11 cellular contexts compared by ENCODE assay signal in the genomic region with DNA sequence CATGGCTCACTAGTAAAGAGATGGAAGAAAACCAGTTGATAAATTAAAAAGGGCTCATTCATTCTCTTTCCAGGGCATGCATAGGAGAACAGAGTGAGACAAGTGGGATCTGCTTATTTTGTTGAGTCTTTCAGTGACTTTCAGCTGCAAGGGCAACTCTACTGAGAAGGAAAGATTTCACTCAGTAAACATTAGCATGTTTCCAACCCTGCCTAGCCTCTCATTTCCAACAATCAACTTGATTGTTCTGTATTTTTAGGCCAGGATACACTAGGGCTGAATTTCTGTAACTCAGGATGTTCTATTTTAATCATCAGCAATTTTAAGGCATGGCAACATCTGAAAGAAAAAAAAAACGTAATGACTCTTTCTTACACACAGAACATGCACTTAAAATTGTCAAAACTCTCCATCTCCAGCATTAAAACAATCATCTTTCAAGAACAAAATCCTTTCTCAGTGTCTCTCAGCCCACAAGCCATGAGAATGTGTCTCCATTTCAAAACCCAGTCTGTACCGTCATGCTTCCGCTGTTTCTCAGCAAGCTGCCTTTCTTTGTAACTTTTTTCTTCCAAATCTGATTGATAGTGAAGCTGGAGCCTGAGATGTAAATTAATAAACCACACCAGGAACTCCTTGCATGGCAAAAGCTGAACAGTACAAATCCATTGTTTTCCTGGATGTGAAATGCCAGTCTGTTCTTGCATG.
DNase-seq lines count a peak whose midpoint lies in the region; ATAC-seq and TF ChIP-seq lines count a peak whose summit lies in the region.
"Had no signal": no experiment of that assay in that cellular context is flagged by ENCODE, and none has a peak within 500 bp of the region (broad histone marks: within the 10 kb centered on the region; RNA-seq: fewer than 3 reads in every experiment).

No MANE protein-coding gene starts in this region.

- H3K4me2 ChIP-seq in HCT116 (ENCODE audit: low read length) = peak overlapping the region; percentile 20; the same call in 1 of the 2 replicates

- H2AFZ ChIP-seq in HCT116 (ENCODE audit: low read depth, low read length, poor library complexity, severe bottlenecking) = no peak overlapping the region

- H3K4me1 Mint-ChIP-seq in chondrocyte (ENCODE audit: low read depth) = peaks cover 44% of the 10 kb centered on the region
- peaks cover 31% of the 10 kb centered on the region for H3K4me1 Mint-ChIP-seq in neural crest cell
- peaks cover 17 to 61% (median 33%) of the 10 kb centered on the region in 7 donors for H3K4me1 Mint-ChIP-seq in naive thymus-derived CD4-positive, alpha-beta T cell

- ATAC-seq in HCT116 (no peak), GM21528 (IDR thresholded peaks at IDR 0.05; ENCODE audit: low FRiP score, unreplicated experiment) (no peak)
- no peak for ATAC-seq in naive thymus-derived CD4-positive, alpha-beta T cell

- no peak for DNase-seq in AG04450 (ENCODE audit: low read depth, low spot score)
- DNase-seq in HCT116 (ENCODE audit: low read depth, low spot score) = no peak
- DNase-seq in chondrocyte (ENCODE audit: low spot score) = no peak
- no peak for DNase-seq in neural crest cell (ENCODE audit: low read depth, low spot score)
- no peak for DNase-seq in naive thymus-derived CD4-positive, alpha-beta T cell
- no peak for DNase-seq in NCI-H1417 treated with DMSO at 0.1 percent for 48 hours (lab: John Stamatoyannopoulos, UW)
- DNase-seq in NCI-H524 (lab: John Stamatoyannopoulos, UW) = no peak
- DNase-seq: kidney glomerular epithelial cell, NCI-H1694, OCI-M1 had no signal

- no peak overlapping the region for H3K4me3 Mint-ChIP-seq in chondrocyte (ENCODE audit: unreplicated experiment)
- no peak overlapping the region for H3K4me3 Mint-ChIP-seq in neural crest cell
- H3K4me3 Mint-ChIP-seq in naive thymus-derived CD4-positive, alpha-beta T cell = no peak overlapping the region

- H3K27me3 Mint-ChIP-seq in chondrocyte (ENCODE audit: low read depth) = no peaks in the 10 kb centered on the region
- no peaks in the 10 kb centered on the region for H3K27me3 Mint-ChIP-seq in neural crest cell (ENCODE audit: low read depth)
- H3K27me3 Mint-ChIP-seq in naive thymus-derived CD4-positive, alpha-beta T cell = no peaks in the 10 kb centered on the region

- POLR2A ChIA-PET in AG04450 (lab: Yijun Ruan, JAX) = no interaction called here
- POLR2A ChIA-PET in HCT116 (lab: Charles Lee) = interaction anchor here (1.6 to 2.0 kb wide), 2 partner anchors 13 to 23 kb away, joined by 3 to 6 read pairs; no protein-coding TSS in a partner anchor
- POLR2A ChIA-PET in naive thymus-derived CD4-positive, alpha-beta T cell (lab: Charles Lee) = no interaction called here

- no peaks in the 10 kb centered on the region for H3K27me3 ChIP-seq in AG04450 (ENCODE audit: control insufficient read depth, insufficient read depth, low read length)
- H3K27me3 ChIP-seq in HCT116 (ENCODE audit: insufficient read depth, low read length) = no peaks in the 10 kb centered on the region
- H3K27me3 ChIP-seq in naive thymus-derived CD4-positive, alpha-beta T cell (ENCODE audit: control insufficient read depth in 2 of 2, insufficient read depth in 2 of 2, low read length in 2 of 2) = no peaks in the 10 kb centered on the region

- CTCF ChIA-PET in AG04450 (lab: Charles Lee) = interaction anchor here (1.1 to 3.2 kb wide), 3 partner anchors 15 to 159 kb away, joined by 4 to 17 read pairs (median 10); no protein-coding TSS in a partner anchor
- CTCF ChIA-PET in HCT116 (lab: Charles Lee) = interaction anchor here (1.6 kb wide), 1 partner anchor 16 kb away, joined by 6 read pairs; no protein-coding TSS in a partner anchor
- CTCF ChIA-PET in naive thymus-derived CD4-positive, alpha-beta T cell (lab: Charles Lee) = interaction anchor here (0.6 to 6.2 kb wide), 3 partner anchors 14 to 16 kb away, joined by 3 to 23 read pairs (median 5); no protein-coding TSS in a partner anchor

- H3K36me3 ChIP-seq in HCT116 (ENCODE audit: control insufficient read depth in 1 of 2, insufficient read depth in 2 of 2, low read length in 2 of 2) = peaks cover 17 to 93% of the 10 kb centered on the region in 2 experiments
- H3K36me3 ChIP-seq in naive thymus-derived CD4-positive, alpha-beta T cell (ENCODE audit: control insufficient read depth in 2 of 3, insufficient read depth in 3 of 3, low read length in 3 of 3) = peaks cover 18 to 79% (median 19%) of the 10 kb centered on the region in 3 experiments

- H3K27ac ChIP-seq in AG04450 (ENCODE audit: low read depth, low read length) (peak overlapping the region; percentile 57), HCT116 (ENCODE audit: low read depth, low read length) (peak overlapping the region; percentile 100)
- no peak overlapping the region for H3K27ac ChIP-seq in naive thymus-derived CD4-positive, alpha-beta T cell (ENCODE audit: low read depth, low read length)

- peak overlapping the region; percentile 24 for H3K27ac Mint-ChIP-seq in chondrocyte (ENCODE audit: unreplicated experiment)
- H3K27ac Mint-ChIP-seq in neural crest cell (ENCODE audit: unreplicated experiment) = peak overlapping the region; percentile 7
- peak overlapping the region in 3 of 9 donors; percentile 18 to 38 (median 21) for H3K27ac Mint-ChIP-seq in naive thymus-derived CD4-positive, alpha-beta T cell

- peaks cover 97 to 100% of the 10 kb centered on the region in 2 experiments for H3K4me1 ChIP-seq in HCT116 (ENCODE audit: control insufficient read depth in 1 of 2, insufficient read depth in 2 of 2, low read length in 2 of 2)
- peaks cover 4 to 6% of the 10 kb centered on the region in 2 donors for H3K4me1 ChIP-seq in naive thymus-derived CD4-positive, alpha-beta T cell (ENCODE audit: control insufficient read depth in 2 of 2, insufficient read depth in 2 of 2, low read length in 2 of 2)

- H3K9me2 ChIP-seq in HCT116 (ENCODE audit: insufficient read depth) = no peaks in the 10 kb centered on the region

- RAD21 ChIA-PET in HCT116 (lab: Charles Lee; ENCODE audit: low non-redundant PET in 1 of 2, low total read pairs in 2 of 2, uncharacterized antibody in 2 of 2, unreplicated experiment in 2 of 2) = no interaction called here

- TF ChIP-seq CTCF in AG04450 (IDR thresholded peaks at IDR 0.05; ENCODE audit: low read depth, low read length) (no peak), HCT116 (IDR thresholded peaks at IDR 0.05 in 2 of 3, conservative IDR thresholded peaks at IDR 0.05 in 1 of 3; ENCODE audit: borderline replicate concordance in 1 of 3, insufficient read depth in 1 of 3, low read depth in 2 of 3, low read length in 2 of 3) (no peak), chondrocyte (IDR thresholded peaks at IDR 0.05) (no peak), neural crest cell (conservative IDR thresholded peaks at IDR 0.05) (no peak)

- no peak for TF ChIP-seq POLR2A in HCT116 (IDR thresholded peaks at IDR 0.05; ENCODE audit: borderline replicate concordance, extremely low read depth, insufficient read depth, insufficient read length)

- H3K79me2 ChIP-seq in HCT116 (ENCODE audit: insufficient read depth, low read length) = peaks cover 97% of the 10 kb centered on the region

- no peaks in the 10 kb centered on the region for H3K9me3 Mint-ChIP-seq in chondrocyte (ENCODE audit: low read depth)
- no peaks in the 10 kb centered on the region for H3K9me3 Mint-ChIP-seq in neural crest cell
- H3K9me3 Mint-ChIP-seq in naive thymus-derived CD4-positive, alpha-beta T cell = no peaks in the 10 kb centered on the region

- H3K4me3 ChIP-seq in AG04450 (ENCODE audit: low read depth, low read length) (no peak overlapping the region), HCT116 (replicated peaks in 1 of 2; ENCODE audit: low read depth in 1 of 2, low read length in 2 of 2) (no peak overlapping the region)
- H3K4me3 ChIP-seq in naive thymus-derived CD4-positive, alpha-beta T cell (ENCODE audit: low read length) = no peak overlapping the region

- H4K20me1 ChIP-seq in HCT116 (ENCODE audit: insufficient read depth) = no peaks in the 10 kb centered on the region

- no peaks in the 10 kb centered on the region for H3K9me3 ChIP-seq in AG04450 (ENCODE audit: control insufficient read depth, insufficient read depth, low read length)
- H3K9me3 ChIP-seq in HCT116 (ENCODE audit: control insufficient read depth in 1 of 2, insufficient read depth in 1 of 2, low read depth in 1 of 2, low read length in 2 of 2) = no peaks in the 10 kb centered on the region
- no peaks in the 10 kb centered on the region for H3K9me3 ChIP-seq in naive thymus-derived CD4-positive, alpha-beta T cell (ENCODE audit: control insufficient read depth in 2 of 3, low read length in 3 of 3)

- TF ChIP-seq RAD21 in HCT116 (IDR thresholded peaks at IDR 0.05; ENCODE audit: low read depth) = no peak

- H3K9ac ChIP-seq in HCT116 (ENCODE audit: low read length) = peak overlapping the region; percentile 35

- H3K36me3 Mint-ChIP-seq in chondrocyte (ENCODE audit: low read depth) (peaks cover 19% of the 10 kb centered on the region), neural crest cell (ENCODE audit: low read depth) (no peaks in the 10 kb centered on the region)
- H3K36me3 Mint-ChIP-seq in naive thymus-derived CD4-positive, alpha-beta T cell = peaks cover 7 to 47% (median 32%) of the 10 kb centered on the region in 5 donors

- no TSS peak for BruUV-seq in HCT116 (replicated peaks; lab: Mats Ljungman, UMichigan)

- intact Hi-C loops in HCT116 (cut with micrococcal nuclease) = no loop called here
- intact Hi-C loops in naive thymus-derived CD4-positive, alpha-beta T cell (cut with micrococcal nuclease) = no loop called here

TF ChIP-seq in HCT116, 20 proteins besides CTCF, POLR2A, EP300 and RAD21 (continues in another document):
- TF ChIP-seq POLR2AphosphoS5 (IDR thresholded peaks at IDR 0.05; ENCODE audit: low read depth, low read length) (no peak; the same call in 1 of the 2 replicates), EZH2phosphoT487 (IDR thresholded peaks at IDR 0.05; ENCODE audit: borderline replicate concordance) (no peak), FOSL1 (IDR thresholded peaks at IDR 0.05; ENCODE audit: low read depth) (no peak), JUND (IDR thresholded peaks at IDR 0.05) (no peak), SRF (IDR thresholded peaks at IDR 0.05; ENCODE audit: low read depth) (no peak), CBX3 (IDR thresholded peaks at IDR 0.05; ENCODE audit: low read depth) (no peak), YY1 (IDR thresholded peaks at IDR 0.05; ENCODE audit: extremely low read depth, insufficient replicate concordance, low read depth, low read length) (no peak), CEBPB (IDR thresholded peaks at IDR 0.05; ENCODE audit: low read depth) (no peak), SP1 (IDR thresholded peaks at IDR 0.05; ENCODE audit: low read depth) (no peak), ZNF274 (IDR thresholded peaks at IDR 0.05; ENCODE audit: low read depth, low read length) (no peak), SIN3A (IDR thresholded peaks at IDR 0.05; ENCODE audit: low read depth) (no peak), ELF1 (IDR thresholded peaks at IDR 0.05; ENCODE audit: borderline replicate concordance, low read depth) (no peak), EGR1 (IDR thresholded peaks at IDR 0.05; ENCODE audit: low read depth) (no peak)
- TF ChIP-seq, protein P1, sequence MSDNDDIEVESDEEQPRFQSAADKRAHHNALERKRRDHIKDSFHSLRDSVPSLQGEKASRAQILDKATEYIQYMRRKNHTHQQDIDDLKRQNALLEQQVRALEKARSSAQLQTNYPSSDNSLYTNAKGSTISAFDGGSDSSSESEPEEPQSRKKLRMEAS (IDR thresholded peaks at IDR 0.05) = no peak
